In the genomic region with DNA sequence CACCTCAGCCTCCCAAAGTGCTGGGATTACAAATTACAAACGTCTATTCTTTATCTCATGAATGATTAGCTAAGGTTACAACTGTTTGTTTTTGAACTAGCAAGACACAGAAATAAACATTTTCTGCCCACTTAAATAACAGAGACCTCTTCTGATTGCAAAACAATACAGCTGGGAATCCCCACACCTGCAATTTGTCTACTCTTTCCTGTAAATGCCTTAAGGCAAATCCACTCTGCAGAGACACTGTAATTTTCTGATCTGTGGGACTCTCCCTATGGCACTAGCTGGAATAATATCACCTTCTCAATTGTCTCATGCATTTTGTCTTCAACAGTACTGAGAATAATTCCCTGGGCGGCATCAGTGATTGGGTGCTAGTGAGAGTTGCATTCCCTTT, we compare ENCODE assay signal across 13 cellular contexts.
DNase-seq lines count a peak whose midpoint lies in the region; ATAC-seq and TF ChIP-seq lines count a peak whose summit lies in the region.
"Had no signal": no experiment of that assay in that cellular context is flagged by ENCODE, and none has a peak within 500 bp of the region (broad histone marks: within the 10 kb centered on the region; RNA-seq: fewer than 3 reads in every experiment).

No MANE protein-coding gene starts in this region.

- no peak for TF ChIP-seq CTCF in epithelial cell of esophagus (IDR thresholded peaks at IDR 0.05; ENCODE audit: insufficient read depth, low read depth, low read length, missing control alignments)

- H3K4me1 Mint-ChIP-seq in activated CD8-positive, alpha-beta memory T cell treated with anti-CD3 and anti-CD28 coated beads, Interleukin-2, amount 10 ng/mL, durations not matched to agents 7 days and 5 days, result peaks cover 49% of the 10 kb centered on the region
- H3K4me1 Mint-ChIP-seq in activated CD4-positive, alpha-beta memory T cell treated with anti-CD3 and anti-CD28 coated beads for 36 hours (ENCODE audit: low read depth), result peaks cover 29% of the 10 kb centered on the region
- peaks cover 32% of the 10 kb centered on the region for H3K4me1 Mint-ChIP-seq in stimulated activated effector memory CD8-positive, alpha-beta T cell treated with anti-CD3 and anti-CD28 coated beads, Interleukin-12 subunit alpha, Interleukin-12 subunit beta, amount 100 ng/mL, for 72 hours

- intact Hi-C loops in activated CD4-positive, alpha-beta memory T cell treated with anti-CD3 and anti-CD28 coated beads for 36 hours (cut with micrococcal nuclease), result loop anchor here (1.0 to 10.0 kb wide), 4 partner anchors 404 to 741 kb away; a partner anchor contains a TSS

- no peak overlapping the region for H3K4me3 Mint-ChIP-seq in activated CD8-positive, alpha-beta memory T cell treated with anti-CD3 and anti-CD28 coated beads, Interleukin-2, amount 10 ng/mL, durations not matched to agents 7 days and 5 days
- no peak overlapping the region for H3K4me3 Mint-ChIP-seq in activated CD4-positive, alpha-beta memory T cell treated with anti-CD3 and anti-CD28 coated beads for 36 hours
- peak overlapping the region; percentile 29 for H3K4me3 Mint-ChIP-seq in stimulated activated effector memory CD8-positive, alpha-beta T cell treated with anti-CD3 and anti-CD28 coated beads, Interleukin-12 subunit alpha, Interleukin-12 subunit beta, amount 100 ng/mL, for 72 hours
- H3K4me3 Mint-ChIP-seq: activated B cell treated with CpG ODN at 0.5 μM for 24 hours; dendritic cell treated with granulocyte-macrophage colony-stimulating factor and Interleukin-4, amounts not matched to agents 40 ng/mL and 50 ng/mL, for 4 days had no signal

- no peak for DNase-seq in activated CD8-positive, alpha-beta memory T cell treated with anti-CD3 and anti-CD28 coated beads, Interleukin-2, amount 10 ng/mL, durations not matched to agents 7 days and 5 days
- DNase-seq in activated CD8-positive, alpha-beta memory T cell treated with anti-CD3 and anti-CD28 coated beads, Interleukin-2, amount 50 U/mL, for 48 hours, result no peak
- no peak for DNase-seq in activated CD4-positive, alpha-beta memory T cell treated with anti-CD3 and anti-CD28 coated beads for 36 hours
- DNase-seq in epithelial cell of esophagus (ENCODE audit: low read depth) (peak; percentile 73), NCI-H2029 treated with DMSO at 0.1 percent for 48 hours (lab: John Stamatoyannopoulos, UW) (no peak), left lobe of liver (ENCODE audit: low spot score) (no peak)
- no peak for DNase-seq in stimulated activated effector memory CD8-positive, alpha-beta T cell treated with anti-CD3 and anti-CD28 coated beads, Interleukin-12 subunit alpha, Interleukin-12 subunit beta, amount 100 ng/mL, for 72 hours (ENCODE audit: low spot score in 2 of 2)
- DNase-seq: activated B cell treated with CpG ODN at 0.5 μM for 24 hours, aorta, KG1 had no signal

- H3K27ac Mint-ChIP-seq in activated CD8-positive, alpha-beta memory T cell treated with anti-CD3 and anti-CD28 coated beads, Interleukin-2, amount 10 ng/mL, durations not matched to agents 7 days and 5 days, result peak overlapping the region; percentile 92
- peak overlapping the region; percentile 73 for H3K27ac Mint-ChIP-seq in activated CD4-positive, alpha-beta memory T cell treated with anti-CD3 and anti-CD28 coated beads for 36 hours
- H3K27ac Mint-ChIP-seq in stimulated activated effector memory CD8-positive, alpha-beta T cell treated with anti-CD3 and anti-CD28 coated beads, Interleukin-12 subunit alpha, Interleukin-12 subunit beta, amount 100 ng/mL, for 72 hours, result peak overlapping the region; percentile 94
- H3K27ac Mint-ChIP-seq: activated B cell treated with CpG ODN at 0.5 μM for 24 hours; dendritic cell treated with granulocyte-macrophage colony-stimulating factor and Interleukin-4, amounts not matched to agents 40 ng/mL and 50 ng/mL, for 4 days had no signal

- H3K9me3 Mint-ChIP-seq in activated CD8-positive, alpha-beta memory T cell treated with anti-CD3 and anti-CD28 coated beads, Interleukin-2, amount 10 ng/mL, durations not matched to agents 7 days and 5 days (ENCODE audit: low read depth), result peaks cover 10% of the 10 kb centered on the region
- no peaks in the 10 kb centered on the region for H3K9me3 Mint-ChIP-seq in activated CD4-positive, alpha-beta memory T cell treated with anti-CD3 and anti-CD28 coated beads for 36 hours
- peaks cover 2% of the 10 kb centered on the region for H3K9me3 Mint-ChIP-seq in stimulated activated effector memory CD8-positive, alpha-beta T cell treated with anti-CD3 and anti-CD28 coated beads, Interleukin-12 subunit alpha, Interleukin-12 subunit beta, amount 100 ng/mL, for 72 hours
- H3K9me3 Mint-ChIP-seq: activated B cell treated with CpG ODN at 0.5 μM for 24 hours; dendritic cell treated with granulocyte-macrophage colony-stimulating factor and Interleukin-4, amounts not matched to agents 40 ng/mL and 50 ng/mL, for 4 days had no signal

- peaks cover 33% of the 10 kb centered on the region for H3K36me3 Mint-ChIP-seq in activated CD8-positive, alpha-beta memory T cell treated with anti-CD3 and anti-CD28 coated beads, Interleukin-2, amount 10 ng/mL, durations not matched to agents 7 days and 5 days
- peaks cover 3% of the 10 kb centered on the region for H3K36me3 Mint-ChIP-seq in activated CD4-positive, alpha-beta memory T cell treated with anti-CD3 and anti-CD28 coated beads for 36 hours
- peaks cover 11% of the 10 kb centered on the region for H3K36me3 Mint-ChIP-seq in stimulated activated effector memory CD8-positive, alpha-beta T cell treated with anti-CD3 and anti-CD28 coated beads, Interleukin-12 subunit alpha, Interleukin-12 subunit beta, amount 100 ng/mL, for 72 hours

- CTCF ChIA-PET in activated CD8-positive, alpha-beta memory T cell treated with anti-CD3 and anti-CD28 coated beads, Interleukin-2, amount 10 ng/mL, durations not matched to agents 7 days and 5 days (lab: Charles Lee), result interaction anchor here (0.8 to 5.0 kb wide), 13 partner anchors 15 to 558 kb away, joined by 3 to 49 read pairs (median 3); a partner anchor contains a TSS
- CTCF ChIA-PET in activated CD4-positive, alpha-beta memory T cell treated with anti-CD3 and anti-CD28 coated beads for 36 hours (lab: Charles Lee), result interaction anchor here (1.3 to 3.6 kb wide), 5 partner anchors 15 to 267 kb away, joined by 3 to 30 read pairs (median 8); a partner anchor contains a TSS

- no peak for ATAC-seq in activated CD8-positive, alpha-beta memory T cell treated with anti-CD3 and anti-CD28 coated beads, Interleukin-2, amount 10 ng/mL, durations not matched to agents 7 days and 5 days
- ATAC-seq in stimulated activated effector memory CD8-positive, alpha-beta T cell treated with anti-CD3 and anti-CD28 coated beads, Interleukin-12 subunit alpha, Interleukin-12 subunit beta, amount 100 ng/mL, for 72 hours, result no peak
- no peak for ATAC-seq in left lobe of liver
- no peak for ATAC-seq in HG03565 (IDR thresholded peaks at IDR 0.05; ENCODE audit: unreplicated experiment)

- POLR2A ChIA-PET in activated CD4-positive, alpha-beta memory T cell treated with anti-CD3 and anti-CD28 coated beads for 36 hours (lab: Charles Lee), result interaction anchor here (1.5 to 2.7 kb wide), 3 partner anchors 15 to 150 kb away, joined by 3 to 14 read pairs (median 5); no protein-coding TSS in a partner anchor

- H3K4me3 ChIP-seq in epithelial cell of esophagus (ENCODE audit: low read length), result no peak overlapping the region
- H3K4me3 ChIP-seq: prostate gland had no signal

- H3K27me3 Mint-ChIP-seq in activated CD8-positive, alpha-beta memory T cell treated with anti-CD3 and anti-CD28 coated beads, Interleukin-2, amount 10 ng/mL, durations not matched to agents 7 days and 5 days, result no peaks in the 10 kb centered on the region
- no peaks in the 10 kb centered on the region for H3K27me3 Mint-ChIP-seq in activated CD4-positive, alpha-beta memory T cell treated with anti-CD3 and anti-CD28 coated beads for 36 hours
- H3K27me3 Mint-ChIP-seq: activated B cell treated with CpG ODN at 0.5 μM for 24 hours; dendritic cell treated with granulocyte-macrophage colony-stimulating factor and Interleukin-4, amounts not matched to agents 40 ng/mL and 50 ng/mL, for 4 days had no signal
